In genomic region chr9:104232781-104233341, GRCh38 we compare ENCODE assay signal across 16 cellular contexts.
DNase-seq lines count a peak whose midpoint lies in the region; ATAC-seq and TF ChIP-seq lines count a peak whose summit lies in the region.
"Had no signal": no experiment of that assay in that cellular context is flagged by ENCODE, and none has a peak within 500 bp of the region (broad histone marks: within the 10 kb centered on the region; RNA-seq: fewer than 3 reads in every experiment).

No MANE protein-coding gene starts in this region.

- no peaks in the 10 kb centered on the region for H3K9me3 ChIP-seq in A673 (ENCODE audit: low read depth, low read length, poor library complexity, severe bottlenecking)

- H3K4me1 ChIP-seq in A673 (ENCODE audit: insufficient read depth, low read length, poor library complexity, severe bottlenecking): no peaks in the 10 kb centered on the region
- H3K4me1 ChIP-seq: Peyer's patch had no signal

- no peak for TF ChIP-seq CTCF in A673 (conservative IDR thresholded peaks at IDR 0.05; ENCODE audit: low read depth, low read length)

- H3K36me3 ChIP-seq in A673 (ENCODE audit: insufficient read depth, low read length, poor library complexity, severe bottlenecking): no peaks in the 10 kb centered on the region
- H3K36me3 ChIP-seq: Peyer's patch had no signal

- CTCF ChIA-PET in A673 (lab: Charles Lee): no interaction called here

- intact Hi-C loops in A673 (cut with micrococcal nuclease; ENCODE audit: unreplicated experiment): no loop called here

- POLR2A ChIA-PET in A673 (lab: Charles Lee; ENCODE audit: low non-redundant PET): no interaction called here

- DNase-seq in 8988T: peak; percentile 11
- peak; percentile 48 for DNase-seq in LHCN-M2 (ENCODE audit: low read depth)
- peak; percentile 13 for DNase-seq in astrocyte of the hippocampus (ENCODE audit: low read depth, low spot score)
- DNase-seq in foreskin melanocyte: peak; percentile 86
- no peak for DNase-seq in DMS79 treated with DMSO at 0.1 percent for 48 hours (lab: John Stamatoyannopoulos, UW)
- DNase-seq in A673 (ENCODE audit: low spot score): no peak
- no peak for DNase-seq in activated naive CD4-positive, alpha-beta T cell treated with anti-CD3 and anti-CD28 coated beads, Interleukin-2, amount 50 U/mL, for 16 hours
- DNase-seq: ACHN, Calu3, caudate nucleus, erythroblast, KBM-7, NCI-H1436, Peyer's patch, substantia nigra had no signal

- H3K27me3 ChIP-seq in A673 (replicated peaks; ENCODE audit: insufficient read depth, low read depth, low read length, poor library complexity): no peaks in the 10 kb centered on the region
- H3K27me3 ChIP-seq: Peyer's patch had no signal

- no peak for ATAC-seq in HG03139 (IDR thresholded peaks at IDR 0.05; ENCODE audit: unreplicated experiment)

- no TSS peak for BruUV-seq in A673 (replicated peaks; lab: Mats Ljungman, UMichigan)

- H3K27ac ChIP-seq in A673 (ENCODE audit: low read depth, low read length, poor library complexity, severe bottlenecking): no peak overlapping the region
- H3K27ac ChIP-seq: Peyer's patch had no signal

- no peak overlapping the region for H3K4me3 ChIP-seq in A673 (ENCODE audit: low read depth, low read length, poor library complexity, severe bottlenecking)
- H3K4me3 ChIP-seq: Peyer's patch had no signal

Comparison
In these comparisons a context has a peak if more than half of its experiments do, and no peak if none do; other contexts are left out.
1. DNase-seq: peak in 8988T (single experiment), LHCN-M2 (single experiment), astrocyte of the hippocampus (single experiment) and foreskin melanocyte (single experiment); none in DMS79 treated with DMSO at 0.1 percent for 48 hours (single experiment), A673 (single experiment) and activated naive CD4-positive, alpha-beta T cell treated with anti-CD3 and anti-CD28 coated beads, Interleukin-2, amount 50 U/mL, for 16 hours (single experiment).